Comparison of ENCODE assay signal across 15 cellular contexts in genomic region chr17:49845210-49845782, GRCh38. TPM values are rescaled to one million over a fixed set of nuclear protein-coding genes. Genes with fewer than 3 reads are reported as not detected.
A peak's percentile ranks its signal among the peaks of the same experiment; 100 is the strongest.
DNase-seq lines count a peak whose midpoint lies in the region; TF ChIP-seq lines count a peak whose summit lies in the region.
"Had no signal": no experiment of that assay in that cellular context is flagged by ENCODE, and none has a peak within 500 bp of the region (broad histone marks: within the 10 kb centered on the region; RNA-seq: fewer than 3 reads in every experiment).

No MANE protein-coding gene starts in this region.

- no peak overlapping the region for H3K4ac ChIP-seq in mesenchymal stem cell (ENCODE audit: low read depth in 1 of 2, low read length in 2 of 2)

- in situ Hi-C loops in transverse colon (cut with MboI; ENCODE audit: low pct_ligation_motif_present in 1 of 4, low pct_unique_long_range_greater_than_20kb in 1 of 4, low sequenced_read_pairs in 3 of 4), result loop anchor here in 1 of 4 donors (10.0 kb wide), 1 partner anchor 280 kb away; no protein-coding TSS in a partner anchor

- no peaks in the 10 kb centered on the region for H3K27me3 Mint-ChIP-seq in activated CD4-positive, alpha-beta T cell treated with anti-CD3 and anti-CD28 coated beads, Interleukin-2, amount 10 ng/mL, durations not matched to agents 7 days and 5 days
- peaks cover 10% of the 10 kb centered on the region for H3K27me3 Mint-ChIP-seq in endodermal cell (ENCODE audit: insufficient read depth)

- CTCF ChIA-PET in activated CD4-positive, alpha-beta T cell treated with anti-CD3 and anti-CD28 coated beads, Interleukin-2, amount 10 ng/mL, durations not matched to agents 7 days and 5 days (lab: Charles Lee), result interaction anchor here (1.1 to 1.6 kb wide), 2 partner anchors 10 to 288 kb away, joined by 3 to 4 read pairs; no protein-coding TSS in a partner anchor

- no peak for DNase-seq in activated CD4-positive, alpha-beta T cell treated with anti-CD3 and anti-CD28 coated beads, Interleukin-2, amount 10 ng/mL, durations not matched to agents 7 days and 5 days
- DNase-seq in activated CD4-positive, alpha-beta T cell treated with anti-CD3 and anti-CD28 coated beads, Interleukin-2, amount 50 U/mL, for 1 hour, result no peak
- DNase-seq in endodermal cell, result no peak
- DNase-seq in myocyte (ENCODE audit: low read depth), result peak; percentile 60
- no peak for DNase-seq in transverse colon
- DNase-seq in NCI-H1930 (lab: John Stamatoyannopoulos, UW), result no peak
- DNase-seq in NCI-H526 treated with DMSO at 0.1 percent for 48 hours (lab: John Stamatoyannopoulos, UW), result no peak
- DNase-seq in mesenchymal stem cell, result no peak
- DNase-seq: activated CD4-positive, alpha-beta T cell treated with anti-CD3 and anti-CD28 coated beads, Interleukin-2, amount 50 U/mL, for 4 hours; activated naive CD4-positive, alpha-beta T cell treated with Interleukin-2 at 50 U/mL for 16 hours; midbrain; NCI-H1436 treated with DMSO at 0.1 percent for 48 hours; right lobe of liver; RPMI8226; thyroid gland had no signal

- TF ChIP-seq EP300 in transverse colon (IDR thresholded peaks at IDR 0.05; ENCODE audit: low read depth), result no peak

- no peak overlapping the region for H3K4me3 ChIP-seq in endodermal cell (ENCODE audit: low read length)
- H3K4me3 ChIP-seq in transverse colon, result no peak overlapping the region
- no peak overlapping the region for H3K4me3 ChIP-seq in mesenchymal stem cell (ENCODE audit: insufficient read depth in 1 of 2, low read depth in 1 of 2, low read length in 2 of 2)
- H3K4me3 ChIP-seq: right lobe of liver, thyroid gland had no signal

- H2BK5ac ChIP-seq in mesenchymal stem cell (ENCODE audit: low read depth, low read length, poor library complexity, severe bottlenecking), result no peak overlapping the region

- H2AK5ac ChIP-seq in mesenchymal stem cell (ENCODE audit: low read length, severe bottlenecking), result no peak overlapping the region

- H3K36me3 Mint-ChIP-seq in activated CD4-positive, alpha-beta T cell treated with anti-CD3 and anti-CD28 coated beads, Interleukin-2, amount 10 ng/mL, durations not matched to agents 7 days and 5 days (ENCODE audit: low read depth), result peaks cover 1% of the 10 kb centered on the region
- peaks cover 20% of the 10 kb centered on the region for H3K36me3 Mint-ChIP-seq in endodermal cell (ENCODE audit: low read depth)

- H3K27ac Mint-ChIP-seq in activated CD4-positive, alpha-beta T cell treated with anti-CD3 and anti-CD28 coated beads, Interleukin-2, amount 10 ng/mL, durations not matched to agents 7 days and 5 days, result peak overlapping the region; percentile 10
- H3K27ac Mint-ChIP-seq in endodermal cell, result peak overlapping the region; percentile 16

- H3K4me3 Mint-ChIP-seq in activated CD4-positive, alpha-beta T cell treated with anti-CD3 and anti-CD28 coated beads, Interleukin-2, amount 10 ng/mL, durations not matched to agents 7 days and 5 days, result no peak overlapping the region
- no peak overlapping the region for H3K4me3 Mint-ChIP-seq in endodermal cell

- H3K4me2 ChIP-seq in mesenchymal stem cell (ENCODE audit: low read length, poor library complexity, severe bottlenecking), result no peak overlapping the region

- H2AFZ ChIP-seq in mesenchymal stem cell (ENCODE audit: low read depth, low read length), result no peak overlapping the region

- no peak overlapping the region for H3K9ac ChIP-seq in endodermal cell (ENCODE audit: extremely low read depth, low read length, poor library complexity, severe bottlenecking)
- H3K9ac ChIP-seq in mesenchymal stem cell (ENCODE audit: low read length), result no peak overlapping the region

- H3K36me3 ChIP-seq in endodermal cell (ENCODE audit: control insufficient read depth, insufficient read depth, low read length), result peaks cover 5% of the 10 kb centered on the region
- H3K36me3 ChIP-seq in transverse colon, result no peaks in the 10 kb centered on the region
- H3K36me3 ChIP-seq in mesenchymal stem cell (ENCODE audit: control insufficient read depth in 1 of 2, insufficient read depth in 2 of 2, low read depth in 1 of 2, low read length in 2 of 2), result peaks cover 0 to 43% of the 10 kb centered on the region in 2 experiments
- H3K36me3 ChIP-seq: right lobe of liver, thyroid gland had no signal

- intact Hi-C loops in transverse colon (cut with DNase I; ENCODE audit: low total_unique reads), result no loop called here

- no peak for TF ChIP-seq POLR2A in transverse colon (IDR thresholded peaks at IDR 0.05)

- no peak overlapping the region for H2BK15ac ChIP-seq in mesenchymal stem cell (ENCODE audit: low read depth, poor library complexity, severe bottlenecking)

- H3K4me1 Mint-ChIP-seq in activated CD4-positive, alpha-beta T cell treated with anti-CD3 and anti-CD28 coated beads, Interleukin-2, amount 10 ng/mL, durations not matched to agents 7 days and 5 days, result peaks cover 20% of the 10 kb centered on the region
- H3K4me1 Mint-ChIP-seq in endodermal cell, result peaks cover 29% of the 10 kb centered on the region

- H2BK12ac ChIP-seq in mesenchymal stem cell (ENCODE audit: low read length in 2 of 2), result no peak overlapping the region

- H3K9me3 Mint-ChIP-seq in activated CD4-positive, alpha-beta T cell treated with anti-CD3 and anti-CD28 coated beads, Interleukin-2, amount 10 ng/mL, durations not matched to agents 7 days and 5 days, result no peaks in the 10 kb centered on the region
- H3K9me3 Mint-ChIP-seq in endodermal cell, result no peaks in the 10 kb centered on the region

- 87 to 88% methylated on average over 4 to 6 of the region's 6 CpGs for WGBS in endodermal cell (ENCODE audit: insufficient coverage in 1 of 2, insufficient read length in 1 of 2), 2 experiments
- 29 to 69% methylated on average over 1 to 6 of the region's 6 CpGs for WGBS in transverse colon (ENCODE audit: low coverage in 1 of 2), 2 donors
- 82% methylated on average over 6 of the region's 6 CpGs for WGBS in mesenchymal stem cell

- H3K9me3 ChIP-seq in endodermal cell (ENCODE audit: control insufficient read depth, low read length) (no peaks in the 10 kb centered on the region), transverse colon (no peaks in the 10 kb centered on the region), mesenchymal stem cell (ENCODE audit: control insufficient read depth, low read length) (no peaks in the 10 kb centered on the region)
- H3K9me3 ChIP-seq: right lobe of liver, thyroid gland had no signal

- no peak overlapping the region for H4K91ac ChIP-seq in mesenchymal stem cell (ENCODE audit: low read length)

- peaks cover 8% of the 10 kb centered on the region for H3K27me3 ChIP-seq in endodermal cell (ENCODE audit: control insufficient read depth, insufficient read depth, low read length, poor library complexity, severe bottlenecking)
- H3K27me3 ChIP-seq in transverse colon, result peaks cover 7% of the 10 kb centered on the region
- no peaks in the 10 kb centered on the region for H3K27me3 ChIP-seq in mesenchymal stem cell (ENCODE audit: control insufficient read depth in 1 of 2, insufficient read depth in 1 of 2, low read length in 2 of 2)
- H3K27me3 ChIP-seq: right lobe of liver, thyroid gland had no signal

- no peak overlapping the region for H3K14ac ChIP-seq in mesenchymal stem cell (ENCODE audit: low read length in 2 of 2)

- peaks cover 25% of the 10 kb centered on the region for H3K4me1 ChIP-seq in endodermal cell (ENCODE audit: control insufficient read depth, insufficient read depth, low read length)
- peaks cover 0 to 20% (median 12%) of the 10 kb centered on the region in 4 donors for H3K4me1 ChIP-seq in transverse colon
- peaks cover 3% of the 10 kb centered on the region for H3K4me1 ChIP-seq in mesenchymal stem cell (ENCODE audit: control insufficient read depth, insufficient read depth, low read depth, low read length)
- H3K4me1 ChIP-seq: right lobe of liver, thyroid gland had no signal

- H3K18ac ChIP-seq in mesenchymal stem cell (ENCODE audit: low read depth in 1 of 2, low read length in 2 of 2), result no peak overlapping the region

- no peak overlapping the region for H4K8ac ChIP-seq in mesenchymal stem cell (ENCODE audit: low read length)

- H2BK120ac ChIP-seq in mesenchymal stem cell (ENCODE audit: low read depth, low read length), result no peak overlapping the region

- TF ChIP-seq CTCF in endodermal cell (conservative IDR thresholded peaks at IDR 0.05) (no peak), transverse colon (IDR thresholded peaks at IDR 0.05) (no peak)

- peaks cover 13% of the 10 kb centered on the region for H3K79me1 ChIP-seq in mesenchymal stem cell (replicated peaks; ENCODE audit: low read length, poor library complexity, severe bottlenecking)

- POLR2A ChIA-PET in activated CD4-positive, alpha-beta T cell treated with anti-CD3 and anti-CD28 coated beads, Interleukin-2, amount 10 ng/mL, durations not matched to agents 7 days and 5 days (lab: Charles Lee), result interaction anchor here (0.5 kb wide), 1 partner anchor 24 kb away, joined by 4 read pairs; no protein-coding TSS in a partner anchor

- no peak overlapping the region for H3K27ac ChIP-seq in endodermal cell (ENCODE audit: low read depth, low read length)
- H3K27ac ChIP-seq in transverse colon, result peak overlapping the region; percentile 42 to 57 (median 53)
- no peak overlapping the region for H3K27ac ChIP-seq in mesenchymal stem cell (ENCODE audit: low read length, poor library complexity, severe bottlenecking)
- H3K27ac ChIP-seq: right lobe of liver had no signal

- no peak overlapping the region for H3K23ac ChIP-seq in mesenchymal stem cell (ENCODE audit: low read length in 2 of 2)

RNA-seq across cellular contexts. Expression of gene TAC4, which starts 2.6 kb away (rescaled TPM):
- total RNA-seq in activated CD4-positive, alpha-beta T cell treated with anti-CD3 and anti-CD28 coated beads, Interleukin-2, amount 10 ng/mL, durations not matched to agents 7 days and 5 days, result not detected
- total RNA-seq in endodermal cell (1 to 10 TPM; 1.5 to 3.2 TPM), myocyte (not detected in 2 replicates), transverse colon (not detected)
- not detected for polyA plus RNA-seq in endodermal cell (2013, experiment 1 of 2)
- not detected for polyA plus RNA-seq in endodermal cell (2013, experiment 2 of 2)
- polyA plus RNA-seq in myocyte (2012), result 0.21 TPM
- polyA plus RNA-seq in mesenchymal stem cell (2013, experiment 1 of 2), result not detected
- not detected for polyA plus RNA-seq in mesenchymal stem cell (2013, experiment 2 of 2)
- total RNA-seq: right lobe of liver, thyroid gland had no signal

RNA-seq across cellular contexts. Expression of gene KAT7, which starts 56.8 kb away (rescaled TPM):
- total RNA-seq in activated CD4-positive, alpha-beta T cell treated with anti-CD3 and anti-CD28 coated beads, Interleukin-2, amount 10 ng/mL, durations not matched to agents 7 days and 5 days, result 10 to 100 TPM; 78.5 to 82.4 TPM
- total RNA-seq in endodermal cell (10 to 100 TPM; 77.8 to 80.5 TPM), myocyte (28.5 and 34.9 TPM in 2 replicates), transverse colon (10 to 100 TPM; 21.3 to 54.2 (median 32.8) TPM)
- 67.6 TPM for polyA plus RNA-seq in endodermal cell (2013, experiment 1 of 2)
- 54.9 TPM for polyA plus RNA-seq in endodermal cell (2013, experiment 2 of 2)
- 22.3 TPM for polyA plus RNA-seq in myocyte (2012)
- polyA plus RNA-seq in mesenchymal stem cell (2013, experiment 1 of 2), result 22.5 TPM
- polyA plus RNA-seq in mesenchymal stem cell (2013, experiment 2 of 2), result 25.7 TPM

Comparison
In these comparisons a context has a peak if more than half of its experiments do, and no peak if none do; other contexts are left out.
1. H3K27ac ChIP-seq: peak in transverse colon (4 of 4); none in endodermal cell (single experiment) and mesenchymal stem cell (single experiment).